Comparison of ENCODE assay signal across 8 cellular contexts in genomic region chr3:128698211-128699011, GRCh38. TPM values are rescaled to one million over a fixed set of nuclear protein-coding genes. Genes with fewer than 3 reads are reported as not detected.
DNase-seq lines count a peak whose midpoint lies in the region; ATAC-seq and TF ChIP-seq lines count a peak whose summit lies in the region.

No MANE protein-coding gene starts in this region.

- peak; percentile 89 for ATAC-seq in left ventricle myocardium superior
- ATAC-seq in GM21723 (IDR thresholded peaks at IDR 0.05; ENCODE audit: unreplicated experiment), result no peak
- no peak for ATAC-seq in HG03565 (IDR thresholded peaks at IDR 0.05; ENCODE audit: unreplicated experiment)
- no peak for ATAC-seq in HG03108 (IDR thresholded peaks at IDR 0.05; ENCODE audit: unreplicated experiment)

- peak overlapping the region; percentile 13 for H3K4me3 ChIP-seq in parathyroid adenoma (ENCODE audit: low read depth, low read length)

- H3K9ac ChIP-seq in parathyroid adenoma, result no peak overlapping the region

- H3K4me2 ChIP-seq in parathyroid adenoma (ENCODE audit: low read length), result peak overlapping the region; percentile 65

- H3K4me1 ChIP-seq in parathyroid adenoma, result no peaks in the 10 kb centered on the region

- no peak for TF ChIP-seq CTCF in parathyroid adenoma (IDR thresholded peaks at IDR 0.05)

- intact Hi-C loops in left ventricle myocardium superior (cut with micrococcal nuclease), result no loop called here

- H3K27ac ChIP-seq in angular gyrus (ENCODE audit: low read depth, low read length) (peak overlapping the region; percentile 62), parathyroid adenoma (no peak overlapping the region)

- H3K9me3 ChIP-seq in parathyroid adenoma (ENCODE audit: control insufficient read depth, low read length), result no peaks in the 10 kb centered on the region

- no peaks in the 10 kb centered on the region for H3K27me3 ChIP-seq in parathyroid adenoma (ENCODE audit: control insufficient read depth, insufficient read depth, low read length)

- peak; percentile 27 for DNase-seq in DMS79 treated with DMSO at 0.1 percent for 48 hours (lab: John Stamatoyannopoulos, UW)
- DNase-seq in NCI-H2227 (lab: John Stamatoyannopoulos, UW; ENCODE audit: unreplicated experiment), result peak; percentile 36
- peak; percentile 72 for DNase-seq in left ventricle myocardium superior

- peak overlapping the region; percentile 83 for H2AFZ ChIP-seq in parathyroid adenoma

- no peaks in the 10 kb centered on the region for H3K36me3 ChIP-seq in parathyroid adenoma (ENCODE audit: control insufficient read depth, insufficient read depth, low read length)

- H3K79me2 ChIP-seq in parathyroid adenoma, result no peaks in the 10 kb centered on the region

RNA-seq across cellular contexts. Expression of gene RAB7A, which starts 27.6 kb away (rescaled TPM):
- total RNA-seq in left ventricle myocardium superior, result 250 TPM

RNA-seq across cellular contexts. Expression of gene RPN1, which starts 47.8 kb away (rescaled TPM):
- total RNA-seq in left ventricle myocardium superior, result 104 TPM
